1 cellular context compared by ENCODE assay signal in the genomic region with DNA sequence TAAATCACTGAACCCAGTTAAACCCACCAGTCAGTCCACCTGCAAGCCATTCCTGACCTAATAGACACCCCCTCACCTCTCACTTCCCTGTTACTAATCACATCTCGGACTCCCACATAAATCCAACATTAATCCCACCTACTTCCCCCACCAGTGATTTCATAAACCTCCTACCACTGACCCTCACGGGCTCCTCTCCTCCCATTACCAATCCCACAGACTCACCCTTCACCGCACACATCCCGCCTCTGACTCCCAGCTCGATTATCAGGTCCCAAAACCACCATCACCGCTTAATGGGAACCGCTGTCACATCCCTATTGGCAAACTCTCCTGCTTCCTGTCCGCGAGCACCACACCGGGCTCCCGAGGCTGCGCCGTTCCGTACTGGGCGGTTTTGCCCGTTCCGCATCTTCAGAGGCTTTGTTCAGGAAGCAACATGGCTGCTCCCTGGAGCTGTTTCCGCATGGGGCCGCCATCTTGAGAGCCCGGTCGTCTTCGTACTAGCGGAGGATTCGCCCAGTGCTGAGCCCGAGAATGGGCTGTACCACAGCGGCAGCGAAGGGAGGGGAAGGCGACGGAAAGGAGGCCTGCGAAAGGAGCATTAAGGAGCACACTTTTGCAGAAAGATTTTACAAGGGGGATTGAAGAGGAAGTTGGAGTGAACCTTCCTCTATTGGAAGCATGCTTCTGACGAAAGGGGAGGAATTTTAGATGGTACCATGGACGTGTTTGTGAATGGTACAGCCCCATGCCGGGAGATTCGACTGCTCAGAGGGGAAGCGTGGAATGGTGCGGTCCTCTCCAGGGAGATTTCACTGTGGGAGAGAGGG.
TF ChIP-seq lines count a peak whose summit lies in the region.

Gene ZNF300, minus strand, starts transcription at position 502 of the 833 bp plus-strand sequence. CDS start 1,825 bp downstream, outside the sequence.

TF ChIP-seq in HepG2, 621 proteins besides CTCF, POLR2A, EP300 and RAD21 (continued from another document and continues in another):
- TF ChIP-seq, protein P1, sequence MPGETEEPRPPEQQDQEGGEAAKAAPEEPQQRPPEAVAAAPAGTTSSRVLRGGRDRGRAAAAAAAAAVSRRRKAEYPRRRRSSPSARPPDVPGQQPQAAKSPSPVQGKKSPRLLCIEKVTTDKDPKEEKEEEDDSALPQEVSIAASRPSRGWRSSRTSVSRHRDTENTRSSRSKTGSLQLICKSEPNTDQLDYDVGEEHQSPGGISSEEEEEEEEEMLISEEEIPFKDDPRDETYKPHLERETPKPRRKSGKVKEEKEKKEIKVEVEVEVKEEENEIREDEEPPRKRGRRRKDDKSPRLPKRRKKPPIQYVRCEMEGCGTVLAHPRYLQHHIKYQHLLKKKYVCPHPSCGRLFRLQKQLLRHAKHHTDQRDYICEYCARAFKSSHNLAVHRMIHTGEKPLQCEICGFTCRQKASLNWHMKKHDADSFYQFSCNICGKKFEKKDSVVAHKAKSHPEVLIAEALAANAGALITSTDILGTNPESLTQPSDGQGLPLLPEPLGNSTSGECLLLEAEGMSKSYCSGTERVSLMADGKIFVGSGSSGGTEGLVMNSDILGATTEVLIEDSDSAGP (CRISPR knock-in tag; IDR thresholded peaks at IDR 0.05; ENCODE audit: borderline replicate concordance), result peak; percentile 57; the same call in 1 of the 2 replicates
- peak; percentile 50; the same call in 1 of the 2 replicates for TF ChIP-seq POLR2AphosphoS5 (IDR thresholded peaks at IDR 0.05; ENCODE audit: low read depth, low read length)
- no peak for TF ChIP-seq HMG20A (CRISPR knock-in tag; IDR thresholded peaks at IDR 0.05; ENCODE audit: borderline replicate concordance)
- no peak for TF ChIP-seq REL (CRISPR knock-in tag; conservative IDR thresholded peaks at IDR 0.05)
- peak; percentile 41; the same call in 1 of the 2 replicates for TF ChIP-seq ZNF609 (CRISPR knock-in tag; IDR thresholded peaks at IDR 0.05; ENCODE audit: borderline replicate concordance)
- TF ChIP-seq ASH2L (IDR thresholded peaks at IDR 0.05; ENCODE audit: insufficient read length, low read depth, low read length), result peak; percentile 65
- no peak for TF ChIP-seq AFF4 (CRISPR knock-in tag; IDR thresholded peaks at IDR 0.05)
- no peak for TF ChIP-seq ZBTB40 (IDR thresholded peaks at IDR 0.05)
- peak; percentile 22; the same call in 1 of the 2 replicates for TF ChIP-seq ZBTB40 (CRISPR knock-in tag; IDR thresholded peaks at IDR 0.05)
- TF ChIP-seq BRF2 (CRISPR knock-in tag; IDR thresholded peaks at IDR 0.05), result no peak
- TF ChIP-seq ZNF800 (CRISPR knock-in tag; IDR thresholded peaks at IDR 0.05), result no peak
- peak in 1 of 2 experiments; percentile 74; a peak in 1 of 4 replicates for TF ChIP-seq KLF16 (CRISPR knock-in tag; IDR thresholded peaks at IDR 0.05)
- no peak for TF ChIP-seq ZNF382 (CRISPR knock-in tag; IDR thresholded peaks at IDR 0.05; ENCODE audit: borderline replicate concordance)
- peak; percentile 92 for TF ChIP-seq PRDM15 (CRISPR knock-in tag; IDR thresholded peaks at IDR 0.05)
